ENCODE assay signal across 24 cellular contexts in genomic region chr1:176885756-176886155, GRCh38.
"Had no signal": no experiment of that assay in that cellular context is flagged by ENCODE, and none has a peak within 500 bp of the region (broad histone marks: within the 10 kb centered on the region; RNA-seq: fewer than 3 reads in every experiment).

No MANE protein-coding gene starts in this region.

- H3K4me3 ChIP-seq: esophagus squamous epithelium, lower lobe of right lung, ovary, psoas muscle, sigmoid colon, testis, tibial artery had no signal

- H3K36me3 ChIP-seq: esophagus squamous epithelium, lower lobe of right lung, ovary, sigmoid colon, tibial artery had no signal

- ATAC-seq: left colon; left ventricle myocardium superior; lower lobe of right lung; natural killer cell; psoas muscle; right cardiac atrium; stimulated activated memory B cell treated with anti-CD40 and anti-IgM and Interleukin-4, amounts not matched to agents 10 μg/mL and 1 μg/mL and 100 μg/mL, for 72 hours; stimulated activated naive CD8-positive, alpha-beta T cell treated with anti-CD3 and anti-CD28 coated beads, Interleukin-15, Interleukin-2, amounts not matched to agents 100 U/mL and 50 U/mL, for 24 hours had no signal

- H3K27ac ChIP-seq: esophagus squamous epithelium, lower lobe of right lung, ovary, psoas muscle, sigmoid colon, testis, tibial artery had no signal

- H3K27me3 ChIP-seq: esophagus squamous epithelium, ovary, sigmoid colon, testis, tibial artery had no signal

- DNase-seq: effector CD8-positive, alpha-beta T cell; erythroblast; esophagus squamous epithelium; hypothalamus; immature natural killer cell; islet precursor cell; kidney glomerular epithelial cell; left colon; left ventricle myocardium superior; lower lobe of right lung; natural killer cell; occipital lobe; ovary; posterior cingulate gyrus; psoas muscle; right cardiac atrium; sigmoid colon; stimulated activated CD4-positive, alpha-beta T cell treated with anti-CD3 and anti-CD28 coated beads, Interleukin-2, amount 100 ng/mL, for 24 hours; stimulated activated CD4-positive, alpha-beta T cell treated with anti-CD3 and anti-CD28 coated beads, Interleukin-4, amount 100 ng/mL, for 24 hours; stimulated activated naive CD8-positive, alpha-beta T cell treated with anti-CD3 and anti-CD28 coated beads, Interleukin-15, Interleukin-2, amounts not matched to agents 100 U/mL and 50 U/mL, for 24 hours; substantia nigra; testis; tibial artery had no signal

- H3K9me3 ChIP-seq: esophagus squamous epithelium, lower lobe of right lung, ovary, psoas muscle, sigmoid colon, testis, tibial artery had no signal

- H3K4me1 ChIP-seq: esophagus squamous epithelium, lower lobe of right lung, psoas muscle, testis had no signal
